ENCODE assay signal across 20 cellular contexts in genomic region chr10:60376953-60377352, GRCh38. TPM values are rescaled to one million over a fixed set of nuclear protein-coding genes. Genes with fewer than 3 reads are reported as not detected.
DNase-seq lines count a peak whose midpoint lies in the region; ATAC-seq, FAIRE-seq and TF ChIP-seq lines count a peak whose summit lies in the region.
"Had no signal": no experiment of that assay in that cellular context is flagged by ENCODE, and none has a peak within 500 bp of the region (broad histone marks: within the 10 kb centered on the region; RNA-seq: fewer than 3 reads in every experiment).

No MANE protein-coding gene starts in this region.

- H2AK5ac ChIP-seq in H1 (ENCODE audit: low read depth, low read length), result no peak overlapping the region

- H3K4ac ChIP-seq in H1 (replicated peaks; ENCODE audit: insufficient read length, low read depth, low read length), result no peak overlapping the region

- no peak overlapping the region for H2BK120ac ChIP-seq in H1 (replicated peaks; ENCODE audit: low read depth, low read length)

- H3K27ac ChIP-seq in H1 (ENCODE audit: low read depth, low read length), result no peak overlapping the region
- H3K27ac ChIP-seq: PC-9 had no signal

- H4K91ac ChIP-seq in H1 (replicated peaks; ENCODE audit: insufficient read length, low read length), result no peak overlapping the region

- H3K4me2 ChIP-seq in H1 (ENCODE audit: insufficient read depth in 1 of 2, low read depth in 2 of 2, low read length in 2 of 2), result no peak overlapping the region
- H3K4me2 ChIP-seq: PC-9, SK-N-SH had no signal

- no peak overlapping the region for H3K14ac ChIP-seq in H1 (ENCODE audit: insufficient read length)

- H3K4me3 ChIP-seq in H1 (ENCODE audit: extremely low read depth in 1 of 4, insufficient read depth in 2 of 4, low read depth in 3 of 4, low read length in 4 of 4), result no peak overlapping the region
- H3K4me3 ChIP-seq: PC-9 had no signal

- H3K56ac ChIP-seq in H1 (replicated peaks; ENCODE audit: insufficient read length, low read depth, low read length), result no peak overlapping the region

- H2AFZ ChIP-seq in H1 (ENCODE audit: low read length), result no peak overlapping the region
- H2AFZ ChIP-seq: PC-9 had no signal

- FAIRE-seq in H1 (lab: Jason Lieb, UNC), result peak; percentile 13
- FAIRE-seq: GM18507 had no signal

- no peak overlapping the region for H2BK15ac ChIP-seq in H1 (ENCODE audit: low read length)

- ATAC-seq in Right ventricle myocardium superior (ENCODE audit: poor library complexity) (peak; percentile 27), Right ventricle myocardium inferior (no peak), GM18511 (IDR thresholded peaks at IDR 0.05; ENCODE audit: unreplicated experiment) (no peak)

- intact Hi-C loops in Right ventricle myocardium superior (cut with DNase I), result no loop called here
- intact Hi-C loops in Right ventricle myocardium inferior (cut with DNase I), result no loop called here

- CTCF ChIA-PET in H1 (lab: Charles Lee; ENCODE audit: partially characterized antibody), result interaction anchor here (1.0 to 1.1 kb wide), 3 partner anchors 17 to 262 kb away, joined by 3 to 4 read pairs (median 3); no protein-coding TSS in a partner anchor

- no peaks in the 10 kb centered on the region for H3K23me2 ChIP-seq in H1 (ENCODE audit: low read depth, low read length)

- H4K20me1 ChIP-seq in H1 (replicated peaks in 1 of 2; ENCODE audit: control insufficient read depth in 1 of 2, insufficient read depth in 2 of 2, low read length in 2 of 2), result no peaks in the 10 kb centered on the region

- no peaks in the 10 kb centered on the region for H3K27me3 ChIP-seq in H1 (replicated peaks in 1 of 4; ENCODE audit: control insufficient read depth in 3 of 4, extremely low read depth in 1 of 4, insufficient read depth in 3 of 4, low read length in 3 of 4)

- POLR2A ChIA-PET in H1 (lab: Charles Lee; ENCODE audit: partially characterized antibody), result interaction anchor here (0.6 kb wide), 1 partner anchor 914 kb away, joined by 3 read pairs; no protein-coding TSS in a partner anchor

- no peak overlapping the region for H3K23ac ChIP-seq in H1 (ENCODE audit: insufficient read length)

- DNase-seq in Right ventricle myocardium superior (no peak), Right ventricle myocardium inferior (ENCODE audit: missing footprints) (no peak), NCI-H69 (lab: John Stamatoyannopoulos, UW) (peak; percentile 4), H1 (ENCODE audit: low read depth in 1 of 2, low spot score in 2 of 2) (no peak), OCI-M1 (lab: John Stamatoyannopoulos, UW) (no peak), NCI-H1417 treated with DMSO at 0.1 percent for 48 hours (lab: John Stamatoyannopoulos, UW) (no peak)
- DNase-seq: CD4-positive, alpha-beta T cell; COR-L47; GDM1; Karpas-422; MV-4-11; NCI-H1930; NCI-H226; NCI-H510A treated with DMSO at 0.1 percent for 48 hours; PC-9; RPMI8226; SIG-M5 had no signal

- no peaks in the 10 kb centered on the region for H3K36me3 ChIP-seq in H1 (ENCODE audit: control insufficient read depth in 2 of 4, insufficient read depth in 4 of 4, low read length in 3 of 4)

- no peak for TF ChIP-seq POLR2A in H1 (IDR thresholded peaks at IDR 0.05; ENCODE audit: control extremely low read depth in 1 of 2, low read depth in 2 of 2, low read length in 2 of 2)

- no peak for TF ChIP-seq EP300 in H1 (IDR thresholded peaks at IDR 0.05; ENCODE audit: borderline replicate concordance in 1 of 2, low read depth in 2 of 2, low read length in 2 of 2)

- H3K9ac ChIP-seq in H1 (replicated peaks in 1 of 4; ENCODE audit: extremely low read depth in 1 of 4, low read depth in 3 of 4, low read length in 3 of 4), result no peak overlapping the region
- H3K9ac ChIP-seq: SK-N-SH had no signal

- no peaks in the 10 kb centered on the region for H3K79me2 ChIP-seq in H1 (ENCODE audit: control insufficient read depth in 1 of 2, insufficient read depth in 2 of 2, low read length in 2 of 2)

- H3K9me3 ChIP-seq in H1 (ENCODE audit: insufficient read depth in 2 of 2, low read depth in 1 of 2, low read length in 1 of 2), result no peaks in the 10 kb centered on the region

- H2BK5ac ChIP-seq in H1 (ENCODE audit: low read depth, low read length), result no peak overlapping the region

- peaks cover 0 to 6% (median 3%) of the 10 kb centered on the region in 4 experiments; a peak in 4 of 7 replicates for H3K4me1 ChIP-seq in H1 (replicated peaks in 1 of 4; ENCODE audit: control insufficient read depth in 3 of 4, insufficient read depth in 4 of 4, low read length in 3 of 4)

- 74% methylated on average over 3 of the region's 3 CpGs; no CpG with 5 or more reads in 1 of the 2 experiments for WGBS in H1 (ENCODE audit: extremely low coverage in 1 of 2, insufficient coverage in 1 of 2, insufficient read length in 1 of 2, insufficient replicate concordance in 2 of 2, low coverage in 1 of 2, low lambda C conversion rate in 2 of 2, missing lambda C conversion rate in 1 of 2), 2 experiments

- H2BK12ac ChIP-seq in H1 (ENCODE audit: low read depth, low read length), result no peak overlapping the region

- H4K5ac ChIP-seq in H1 (ENCODE audit: insufficient read length, low read depth, low read length), result no peak overlapping the region

- no peak overlapping the region for H4K8ac ChIP-seq in H1 (ENCODE audit: extremely low read depth, insufficient read depth, low read length)

- H3K79me1 ChIP-seq in H1 (ENCODE audit: low read depth, low read length), result no peaks in the 10 kb centered on the region

- TF ChIP-seq CTCF in H1 (IDR thresholded peaks at IDR 0.05; ENCODE audit: control extremely low read depth in 1 of 3, insufficient read depth in 1 of 3, low read depth in 1 of 3, low read length in 3 of 3), result no peak

- no peak overlapping the region for H3K18ac ChIP-seq in H1 (ENCODE audit: extremely low read depth, low read length)

- no peak overlapping the region for H2BK20ac ChIP-seq in H1 (ENCODE audit: low read length)

- no peak for TF ChIP-seq RAD21 in H1 (IDR thresholded peaks at IDR 0.05 in 1 of 2, conservative IDR thresholded peaks at IDR 0.05 in 1 of 2; ENCODE audit: low read depth in 2 of 2, low read length in 2 of 2)

TF ChIP-seq in H1, 55 proteins besides CTCF, POLR2A, EP300 and RAD21:
- no peak for TF ChIP-seq CBX8 (IDR thresholded peaks at IDR 0.05; ENCODE audit: borderline replicate concordance, low read depth, low read length)
- no peak for TF ChIP-seq NRF1 (IDR thresholded peaks at IDR 0.05; ENCODE audit: low read depth, low read length)

RNA-seq across cellular contexts. Expression of gene ANK3, which starts 12.7 kb away (rescaled TPM):
- total RNA-seq in Right ventricle myocardium superior (192 TPM), Right ventricle myocardium inferior (216 TPM)
- 48.9 and 67.9 TPM in 2 replicates for total RNA-seq in H1 (2021; fragmentation: NEBNext Ultra II Directional; extraction: Animal tissue kit (Norgen Biotek cat#: 25700))
- 12.8 and 18.1 TPM in 2 replicates for polyA plus RNA-seq in H1 (2011; rRNA removed)
- 22.8 TPM for polyA plus RNA-seq in H1 (2011; cell fraction: cytosol; rRNA removed)
- 28.7 TPM for polyA plus RNA-seq in H1 (2011; cell fraction: nucleus; rRNA removed)
- polyA plus RNA-seq in H1 (2012, experiment 1 of 2), result 24.5 to 37.1 TPM (median 30.6 TPM) in 4 replicates
- 1.6 TPM for polyA plus RNA-seq in H1 (2012, experiment 2 of 2)
- polyA plus RNA-seq in H1 (2013, experiment 1 of 2), result 73.3 TPM
- 71.7 TPM for polyA plus RNA-seq in H1 (2013, experiment 2 of 2)
- 99.2 and 105 TPM in 2 replicates for polyA minus RNA-seq in H1 (2011; rRNA and poly(A)+ RNA removed)
- polyA minus RNA-seq in H1 (2011; cell fraction: cytosol; rRNA and poly(A)+ RNA removed), result 48.6 TPM
- polyA minus RNA-seq in H1 (2011; cell fraction: nucleus; rRNA and poly(A)+ RNA removed), result 208 TPM
